18 cellular contexts compared by ENCODE assay signal in genomic region chr3:151581046-151581445, GRCh38.
DNase-seq lines count a peak whose midpoint lies in the region; TF ChIP-seq lines count a peak whose summit lies in the region.
"Had no signal": no experiment of that assay in that cellular context is flagged by ENCODE, and none has a peak within 500 bp of the region (broad histone marks: within the 10 kb centered on the region; RNA-seq: fewer than 3 reads in every experiment).

No MANE protein-coding gene starts in this region.

- H3K9me3 Mint-ChIP-seq in CD14-positive monocyte, result peaks cover 0 to 4% (median 0%) of the 10 kb centered on the region in 7 donors
- H3K9me3 Mint-ChIP-seq: stimulated activated naive CD8-positive, alpha-beta T cell treated with anti-CD3 and anti-CD28 coated beads, Interleukin-15, Interleukin-2, amounts not matched to agents 100 ng/mL and 50 ng/mL, for 24 hours had no signal

- H3K79me2 ChIP-seq in GM23248 (ENCODE audit: insufficient read depth), result no peaks in the 10 kb centered on the region

- no peak overlapping the region for H3K4me3 Mint-ChIP-seq in CD14-positive monocyte
- H3K4me3 Mint-ChIP-seq: stimulated activated naive CD8-positive, alpha-beta T cell treated with anti-CD3 and anti-CD28 coated beads, Interleukin-15, Interleukin-2, amounts not matched to agents 100 ng/mL and 50 ng/mL, for 24 hours had no signal

- H3K9me3 ChIP-seq in GM23248 (ENCODE audit: low read depth), result no peaks in the 10 kb centered on the region
- H3K9me3 ChIP-seq in stomach, result no peaks in the 10 kb centered on the region
- H3K9me3 ChIP-seq: esophagus muscularis mucosa, uterus had no signal

- peak overlapping the region; percentile 27; the same call in 1 of the 2 replicates for H3K9ac ChIP-seq in GM23248

- peaks cover 8% of the 10 kb centered on the region for H3K4me1 Mint-ChIP-seq in CD14-positive monocyte

- peak overlapping the region; percentile 11; the same call in 1 of the 2 replicates for H2AFZ ChIP-seq in GM23248

- peaks cover 23% of the 10 kb centered on the region for H3F3A ChIP-seq in GM23248 (ENCODE audit: insufficient read depth)

- TF ChIP-seq EP300 in stomach (IDR thresholded peaks at IDR 0.05), result no peak

- peak overlapping the region; percentile 35 for H3K4me3 ChIP-seq in GM23248
- no peak overlapping the region for H3K4me3 ChIP-seq in astrocyte of the cerebellum (ENCODE audit: low read depth, low read length)
- no peak overlapping the region for H3K4me3 ChIP-seq in stomach
- H3K4me3 ChIP-seq: cardiac muscle cell, esophagus muscularis mucosa, uterus had no signal

- peak overlapping the region; percentile 83 for H3K4me2 ChIP-seq in GM23248 (ENCODE audit: unreplicated experiment)

- in situ Hi-C loops in GM23248 (cut with MboI), result no loop called here
- in situ Hi-C loops in astrocyte of the cerebellum (cut with HindIII; ENCODE audit: low sequenced_read_pairs), result no loop called here

- no peak overlapping the region for H3K27ac Mint-ChIP-seq in CD14-positive monocyte
- H3K27ac Mint-ChIP-seq: stimulated activated naive CD8-positive, alpha-beta T cell treated with anti-CD3 and anti-CD28 coated beads, Interleukin-15, Interleukin-2, amounts not matched to agents 100 ng/mL and 50 ng/mL, for 24 hours had no signal

- no peaks in the 10 kb centered on the region for H3K27me3 ChIP-seq in GM23248 (replicated peaks; ENCODE audit: insufficient read depth)
- H3K27me3 ChIP-seq in stomach, result no peaks in the 10 kb centered on the region
- H3K27me3 ChIP-seq: cardiac muscle cell, esophagus muscularis mucosa, uterus had no signal

- H3K9me2 ChIP-seq in GM23248 (ENCODE audit: insufficient read depth), result no peaks in the 10 kb centered on the region

- peaks cover 0 to 2% (median 0%) of the 10 kb centered on the region in 3 donors for H3K27me3 Mint-ChIP-seq in CD14-positive monocyte (ENCODE audit: low read depth in 3 of 3)
- H3K27me3 Mint-ChIP-seq: stimulated activated naive CD8-positive, alpha-beta T cell treated with anti-CD3 and anti-CD28 coated beads, Interleukin-15, Interleukin-2, amounts not matched to agents 100 ng/mL and 50 ng/mL, for 24 hours had no signal

- WGBS in GM23248 (ENCODE audit: low coverage in 1 of 2, low lambda C conversion rate in 2 of 2, missing lambda C conversion rate in 2 of 2), 2 experiments, result 18 to 20% methylated on average over 3 of the region's 3 CpGs
- 47 to 71% (median 55%) methylated on average over 3 of the region's 3 CpGs for WGBS in stomach, 5 donors

- peak; percentile 31 for DNase-seq in A172 (ENCODE audit: low spot score)
- peak; percentile 37 for DNase-seq in GM23248
- DNase-seq in astrocyte of the cerebellum (ENCODE audit: low read depth), result peak; percentile 53
- DNase-seq in myocyte (ENCODE audit: low read depth), result peak; percentile 16
- no peak for DNase-seq in SHP77 (lab: John Stamatoyannopoulos, UW)
- DNase-seq in NCI-H748 treated with DMSO at 0.1 percent for 48 hours (lab: John Stamatoyannopoulos, UW), result no peak
- no peak for DNase-seq in stomach
- no peak for DNase-seq in CD14-positive monocyte (ENCODE audit: low spot score)
- DNase-seq: activated CD4-positive, alpha-beta T cell treated with anti-CD3 and anti-CD28 coated beads, Interleukin-2, amount 50 U/mL, for 48 hours; activated naive CD4-positive, alpha-beta T cell treated with anti-CD3 and anti-CD28 coated beads, Interleukin-2, amount 50 U/mL, for 16 hours; activated T-cell treated with anti-CD3 and anti-CD28 coated beads, Interleukin-2, amount 50 U/mL, for 1 hour; effector CD4-positive, alpha-beta T cell; mesendoderm; retina; uterus had no signal

- H3K4me1 ChIP-seq in GM23248 (ENCODE audit: insufficient read depth) (peaks cover 22% of the 10 kb centered on the region), stomach (no peaks in the 10 kb centered on the region)
- H3K4me1 ChIP-seq: uterus had no signal

- H3K36me3 ChIP-seq in GM23248 (ENCODE audit: low read depth) (no peaks in the 10 kb centered on the region), stomach (no peaks in the 10 kb centered on the region)
- H3K36me3 ChIP-seq: cardiac muscle cell, esophagus muscularis mucosa, uterus had no signal

- TF ChIP-seq POLR2A in stomach (IDR thresholded peaks at IDR 0.05), result no peak

- no peaks in the 10 kb centered on the region for H4K20me1 ChIP-seq in GM23248 (ENCODE audit: insufficient read depth)

- H3K36me3 Mint-ChIP-seq in CD14-positive monocyte, result no peaks in the 10 kb centered on the region

- H3K27ac ChIP-seq in GM23248 (peak overlapping the region; percentile 63), stomach (no peak overlapping the region)
- H3K27ac ChIP-seq: cardiac muscle cell, esophagus muscularis mucosa had no signal

- no peak for TF ChIP-seq CTCF in astrocyte of the cerebellum (IDR thresholded peaks at IDR 0.05; ENCODE audit: low read depth, low read length, missing control alignments)
- no peak for TF ChIP-seq CTCF in stomach (IDR thresholded peaks at IDR 0.05)
- TF ChIP-seq CTCF in CD14-positive monocyte (IDR thresholded peaks at IDR 0.05), result no peak

- intact Hi-C loops in stomach (cut with DNase I; ENCODE audit: low total_unique reads), result no loop called here
- intact Hi-C loops in CD14-positive monocyte (cut with micrococcal nuclease), result no loop called here

Comparison
In these comparisons a context has a peak if more than half of its experiments do, and no peak if none do; other contexts are left out.
1. DNase-seq: peak in A172 (single experiment), GM23248 (single experiment), astrocyte of the cerebellum (single experiment) and myocyte (single experiment); none in SHP77 (0 of 2), NCI-H748 treated with DMSO at 0.1 percent for 48 hours (single experiment), stomach (single experiment) and CD14-positive monocyte (single experiment).